In the genomic region with DNA sequence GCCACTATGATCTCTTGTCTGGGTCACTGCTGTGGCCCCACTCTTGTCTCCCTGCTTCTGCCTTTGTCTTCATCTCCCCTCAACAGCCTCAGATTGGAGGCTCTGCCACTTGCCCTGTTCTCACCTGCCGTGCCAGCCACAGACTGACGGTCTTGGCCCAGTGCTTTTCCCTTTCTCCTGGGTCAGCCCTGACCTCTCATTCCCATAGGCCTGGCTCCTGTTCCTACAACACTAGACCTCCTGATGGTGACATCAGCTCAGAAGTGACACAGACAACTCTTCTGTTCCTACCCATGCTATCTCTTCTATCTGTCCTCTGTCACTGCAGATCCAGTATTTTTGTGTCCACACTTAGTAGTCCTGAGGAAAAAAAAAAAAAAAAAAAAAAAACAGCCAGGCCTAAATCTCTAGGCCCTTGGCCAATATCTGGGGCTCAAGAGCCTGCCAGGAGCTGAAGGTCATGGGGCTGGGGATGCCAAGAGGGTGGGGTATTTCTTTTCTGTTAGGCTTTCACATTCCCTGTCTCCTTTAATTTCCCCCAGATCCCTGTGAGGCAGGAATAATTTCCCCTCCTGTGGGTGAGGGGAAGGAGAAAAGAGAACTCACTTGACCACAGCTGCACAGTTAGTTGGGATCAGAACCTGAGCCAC, we compare ENCODE assay signal across 21 cellular contexts. TPM values are rescaled to one million over a fixed set of nuclear protein-coding genes. Genes with fewer than 3 reads are reported as not detected.
DNase-seq lines count a peak whose midpoint lies in the region; FAIRE-seq and TF ChIP-seq lines count a peak whose summit lies in the region.
"Had no signal": no experiment of that assay in that cellular context is flagged by ENCODE, and none has a peak within 500 bp of the region (broad histone marks: within the 10 kb centered on the region; RNA-seq: fewer than 3 reads in every experiment).

No MANE protein-coding gene starts in this region.

- H3K4me3 ChIP-seq in BLaER1 = no peak overlapping the region; the same call in 1 of the 2 replicates
- no peak overlapping the region for H3K4me3 ChIP-seq in astrocyte (ENCODE audit: insufficient read depth, low read depth, low read length)
- H3K4me3 ChIP-seq in right atrium auricular region = no peak overlapping the region
- H3K4me3 ChIP-seq in retinal pigment epithelial cell (ENCODE audit: low read length) = no peak overlapping the region
- H3K4me3 ChIP-seq: Peyer's patch, vagina had no signal

- DNase-seq in astrocyte (ENCODE audit: low read depth) (no peak), right atrium auricular region (ENCODE audit: low spot score) (no peak), retinal pigment epithelial cell (ENCODE audit: low read depth) (peak; percentile 24), amniotic stem cell (lab: John Stamatoyannopoulos, UW) (no peak), KG1 (lab: John Stamatoyannopoulos, UW) (no peak), Kasumi-1 (lab: John Stamatoyannopoulos, UW) (no peak)
- no peak for DNase-seq in stimulated activated naive CD4-positive, alpha-beta T cell treated with Interleukin-2 at 50 U/mL for 16 hours (lab: John Stamatoyannopoulos, UW)
- DNase-seq: activated CD4-positive, alpha-beta T cell treated with anti-CD3 and anti-CD28 coated beads for 48 hours; activated naive CD8-positive, alpha-beta T cell treated with anti-CD3 and anti-CD28 coated beads, Interleukin-2, amount 50 U/mL, for 24 hours; CD4-positive, alpha-beta memory T cell; H9; NCI-H1105 treated with DMSO at 0.1 percent for 48 hours; NCI-H2081 treated with DMSO at 0.1 percent for 48 hours; NK-92 treated with Interleukin-12 subunit alpha and Interleukin-12 subunit beta, amount 100 ng/mL, for 24 hours; Peyer's patch had no signal

- H3K79me2 ChIP-seq in astrocyte (ENCODE audit: insufficient read depth, low read length) = no peaks in the 10 kb centered on the region

- no peaks in the 10 kb centered on the region for H3K9me3 ChIP-seq in BLaER1
- no peaks in the 10 kb centered on the region for H3K9me3 ChIP-seq in astrocyte (ENCODE audit: insufficient read depth, low read depth, low read length)
- H3K9me3 ChIP-seq in right atrium auricular region = no peaks in the 10 kb centered on the region
- H3K9me3 ChIP-seq: Peyer's patch, vagina had no signal

- H3K9ac ChIP-seq in BLaER1 (peak overlapping the region; percentile 63; the same call in 1 of the 2 replicates), astrocyte (ENCODE audit: low read length) (no peak overlapping the region)

- no peaks in the 10 kb centered on the region for H3K36me3 ChIP-seq in BLaER1
- H3K36me3 ChIP-seq in astrocyte (ENCODE audit: insufficient read depth, low read length) = no peaks in the 10 kb centered on the region
- H3K36me3 ChIP-seq in right atrium auricular region = no peaks in the 10 kb centered on the region
- H3K36me3 ChIP-seq: Peyer's patch, vagina had no signal

- no peak for FAIRE-seq in astrocyte (lab: Jason Lieb, UNC)
- FAIRE-seq: bronchial epithelial cell, endothelial cell of umbilical vein had no signal

- H3K9me3 Mint-ChIP-seq in astrocyte (ENCODE audit: unreplicated experiment) = peaks cover 3% of the 10 kb centered on the region
- H3K9me3 Mint-ChIP-seq: activated naive CD8-positive, alpha-beta T cell treated with anti-CD3 and anti-CD28 coated beads, Interleukin-2, amount 50 U/mL, for 24 hours; activated T-helper 2 cell treated with anti-CD3 and anti-CD28 coated beads, Interferon-gamma antibody, Interleukin-2, Interleukin-4, amounts not matched to agents 10 μg/mL and 5 μg/mL and 100 μg/mL, durations not matched to agents 14 hours and 24 hours and 36 hours; H9; T-helper 1 cell treated with Interleukin-12 subunit alpha and Interleukin-12 subunit beta and Interleukin-4 antibody, amounts not matched to agents 30 μg/mL and 1 μg/mL, for 36 hours had no signal

- H2AFZ ChIP-seq in astrocyte (ENCODE audit: low read depth, low read length) = no peak overlapping the region

- H3K4me3 Mint-ChIP-seq in astrocyte (ENCODE audit: unreplicated experiment) = no peak overlapping the region
- H3K4me3 Mint-ChIP-seq: activated naive CD8-positive, alpha-beta T cell treated with anti-CD3 and anti-CD28 coated beads, Interleukin-2, amount 50 U/mL, for 24 hours; CD4-positive, alpha-beta memory T cell; H9; T-helper 1 cell treated with Interleukin-12 subunit alpha and Interleukin-12 subunit beta and Interleukin-4 antibody, amounts not matched to agents 30 μg/mL and 1 μg/mL, for 36 hours had no signal

- no peaks in the 10 kb centered on the region for H3K36me3 Mint-ChIP-seq in astrocyte (ENCODE audit: low read depth, unreplicated experiment)
- H3K36me3 Mint-ChIP-seq: CD4-positive, alpha-beta memory T cell had no signal

- H3K4me1 Mint-ChIP-seq in astrocyte (ENCODE audit: low read depth, unreplicated experiment) = peaks cover 27% of the 10 kb centered on the region
- H3K4me1 Mint-ChIP-seq: activated naive CD8-positive, alpha-beta T cell treated with anti-CD3 and anti-CD28 coated beads, Interleukin-2, amount 50 U/mL, for 24 hours; CD4-positive, alpha-beta memory T cell had no signal

- peaks cover 44% of the 10 kb centered on the region for H3K27me3 Mint-ChIP-seq in astrocyte (ENCODE audit: low read depth, unreplicated experiment)
- H3K27me3 Mint-ChIP-seq: activated naive CD8-positive, alpha-beta T cell treated with anti-CD3 and anti-CD28 coated beads, Interleukin-2, amount 50 U/mL, for 24 hours had no signal

- H4K20me1 ChIP-seq in BLaER1 = no peaks in the 10 kb centered on the region
- H4K20me1 ChIP-seq in astrocyte (ENCODE audit: insufficient read depth, low read length) = no peaks in the 10 kb centered on the region

- H3K27ac Mint-ChIP-seq in astrocyte (ENCODE audit: unreplicated experiment) = peak overlapping the region; percentile 82
- H3K27ac Mint-ChIP-seq: activated naive CD8-positive, alpha-beta T cell treated with anti-CD3 and anti-CD28 coated beads, Interleukin-2, amount 50 U/mL, for 24 hours; activated T-helper 2 cell treated with anti-CD3 and anti-CD28 coated beads, Interferon-gamma antibody, Interleukin-2, Interleukin-4, amounts not matched to agents 10 μg/mL and 5 μg/mL and 100 μg/mL, durations not matched to agents 14 hours and 24 hours and 36 hours; T-helper 1 cell treated with Interleukin-12 subunit alpha and Interleukin-12 subunit beta and Interleukin-4 antibody, amounts not matched to agents 30 μg/mL and 1 μg/mL, for 36 hours had no signal

- H3K27me3 ChIP-seq in BLaER1 (no peaks in the 10 kb centered on the region), astrocyte (ENCODE audit: insufficient read depth, low read length) (no peaks in the 10 kb centered on the region), right atrium auricular region (no peaks in the 10 kb centered on the region)
- H3K27me3 ChIP-seq: Peyer's patch, vagina had no signal

- H3K4me1 ChIP-seq in BLaER1 (peaks cover 52% of the 10 kb centered on the region), astrocyte (ENCODE audit: insufficient read depth, low read length) (peaks cover 8% of the 10 kb centered on the region), right atrium auricular region (peaks cover 0 to 13% of the 10 kb centered on the region in 2 donors)
- H3K4me1 ChIP-seq: Peyer's patch had no signal

- H3K4me2 ChIP-seq in BLaER1 (peak overlapping the region; percentile 87), astrocyte (ENCODE audit: low read length) (no peak overlapping the region)

- peak overlapping the region; percentile 81 for H3K27ac ChIP-seq in BLaER1
- no peak overlapping the region for H3K27ac ChIP-seq in astrocyte (ENCODE audit: low read depth, low read length)
- peak overlapping the region; percentile 71 to 73 for H3K27ac ChIP-seq in right atrium auricular region
- H3K27ac ChIP-seq: Peyer's patch, vagina had no signal

- no peak for TF ChIP-seq CTCF in astrocyte (IDR thresholded peaks at IDR 0.05; ENCODE audit: insufficient read depth, low read depth, low read length)
- no peak for TF ChIP-seq CTCF in right atrium auricular region (IDR thresholded peaks at IDR 0.05)
- no peak for TF ChIP-seq CTCF in retinal pigment epithelial cell (conservative IDR thresholded peaks at IDR 0.05; ENCODE audit: low read depth, low read length)

RNA-seq across cellular contexts. Expression of gene FOXO6, which starts 42.0 kb away (rescaled TPM):
- total RNA-seq in astrocyte (1.2 TPM in 2 replicates), right atrium auricular region (1 to 10 TPM; 1.4 to 1.9 TPM)
- total RNA-seq: bronchial epithelial cell; CD4-positive, alpha-beta memory T cell had no signal
